Comparison of ENCODE assay signal across 11 cellular contexts in genomic region chr10:13115832-13116793, GRCh38. TPM values are rescaled to one million over a fixed set of nuclear protein-coding genes. Genes with fewer than 3 reads are reported as not detected.
DNase-seq lines count a peak whose midpoint lies in the region; ATAC-seq and TF ChIP-seq lines count a peak whose summit lies in the region.
"Had no signal": no experiment of that assay in that cellular context is flagged by ENCODE, and none has a peak within 500 bp of the region (broad histone marks: within the 10 kb centered on the region; RNA-seq: fewer than 3 reads in every experiment).

No MANE protein-coding gene starts in this region.

- in situ Hi-C loops in transverse colon (cut with MboI; ENCODE audit: low pct_ligation_motif_present in 1 of 4, low pct_unique_long_range_greater_than_20kb in 1 of 4, low sequenced_read_pairs in 3 of 4), result no loop called here

- intact Hi-C loops in left ventricle myocardium superior (cut with micrococcal nuclease), result no loop called here
- intact Hi-C loops in transverse colon (cut with DNase I; ENCODE audit: low total_unique reads), result no loop called here

- H3K27ac ChIP-seq in transverse colon (peak overlapping the region; percentile 72 to 88 (median 85)), tibial nerve (peak overlapping the region in 2 of 4 donors; percentile 25 to 38)
- H3K27ac ChIP-seq: GM23248 had no signal

- DNase-seq in activated T-cell treated with anti-CD3 and anti-CD28 coated beads, Interleukin-2, amount 50 U/mL, for 4 hours, result no peak
- DNase-seq in activated T-cell treated with anti-CD3 and anti-CD28 coated beads, Interleukin-2, amount 50 U/mL, for 1 hour, result no peak
- peak in 3 of 5 experiments; percentile 17 to 71 (median 52) for DNase-seq in T-helper 2 cell
- DNase-seq in left ventricle myocardium superior, result no peak
- peak; percentile 56 for DNase-seq in transverse colon
- DNase-seq in kidney glomerular epithelial cell (lab: John Stamatoyannopoulos, UW), result no peak
- DNase-seq in tibial nerve (ENCODE audit: low spot score in 2 of 2), result no peak
- no peak for DNase-seq in NCI-H146 (lab: John Stamatoyannopoulos, UW)
- DNase-seq: activated gamma-delta T cell treated with Interleukin-2 at 50 U/mL for 16 hours, erythroblast, GM23248 had no signal

- no peaks in the 10 kb centered on the region for H3K9me3 ChIP-seq in transverse colon
- H3K9me3 ChIP-seq in tibial nerve, result no peaks in the 10 kb centered on the region

- WGBS in transverse colon (ENCODE audit: low coverage in 1 of 2), 2 donors, result 0 to 40% methylated on average over 1 to 12 of the region's 12 CpGs
- WGBS in tibial nerve, 2 donors, result 74% methylated on average over 12 of the region's 12 CpGs

- H3K4me3 ChIP-seq in transverse colon (peak overlapping the region in 1 of 4 donors; percentile 1), tibial nerve (no peak overlapping the region)
- H3K4me3 ChIP-seq: GM23248 had no signal

- TF ChIP-seq CTCF in transverse colon (IDR thresholded peaks at IDR 0.05), result no peak
- no peak for TF ChIP-seq CTCF in tibial nerve (IDR thresholded peaks at IDR 0.05)

- H3K27me3 ChIP-seq in transverse colon (no peaks in the 10 kb centered on the region), tibial nerve (no peaks in the 10 kb centered on the region)

- TF ChIP-seq EP300 in transverse colon (IDR thresholded peaks at IDR 0.05; ENCODE audit: low read depth) (no peak), tibial nerve (IDR thresholded peaks at IDR 0.05) (no peak)

- peak overlapping the region; percentile 71 for H3K4me3 Mint-ChIP-seq in activated T-cell treated with anti-CD3 and anti-CD28 coated beads, Interleukin-2, amount 50 U/mL, for 4 hours

- H3K36me3 Mint-ChIP-seq in activated T-cell treated with anti-CD3 and anti-CD28 coated beads, Interleukin-2, amount 50 U/mL, for 4 hours (ENCODE audit: insufficient read depth), result peaks cover 54% of the 10 kb centered on the region

- peaks cover 0 to 55% (median 11%) of the 10 kb centered on the region in 4 donors for H3K36me3 ChIP-seq in transverse colon
- peaks cover 0 to 76% (median 0%) of the 10 kb centered on the region in 3 donors for H3K36me3 ChIP-seq in tibial nerve

- TF ChIP-seq POLR2A in transverse colon (IDR thresholded peaks at IDR 0.05) (no peak), tibial nerve (IDR thresholded peaks at IDR 0.05) (no peak)

- peaks cover 0 to 13% (median 5%) of the 10 kb centered on the region in 4 donors for H3K4me1 ChIP-seq in transverse colon
- H3K4me1 ChIP-seq in tibial nerve, result peaks cover 0 to 22% (median 0%) of the 10 kb centered on the region in 4 donors

- H3K27me3 Mint-ChIP-seq in activated T-cell treated with anti-CD3 and anti-CD28 coated beads, Interleukin-2, amount 50 U/mL, for 4 hours (ENCODE audit: low read depth), result no peaks in the 10 kb centered on the region

- H3K4me1 Mint-ChIP-seq in activated T-cell treated with anti-CD3 and anti-CD28 coated beads, Interleukin-2, amount 50 U/mL, for 4 hours (ENCODE audit: low read depth), result peaks cover 13% of the 10 kb centered on the region

- H3K9me3 Mint-ChIP-seq in activated T-cell treated with anti-CD3 and anti-CD28 coated beads, Interleukin-2, amount 50 U/mL, for 4 hours, result no peaks in the 10 kb centered on the region

- peak; percentile 66 to 83 for ATAC-seq in activated T-cell treated with anti-CD3 and anti-CD28 coated beads, Interleukin-2, amount 50 U/mL, for 4 hours
- peak; percentile 79 for ATAC-seq in left ventricle myocardium superior

RNA-seq across cellular contexts. Expression of gene OPTN, which starts 16.1 kb away (rescaled TPM):
- total RNA-seq in activated T-cell treated with anti-CD3 and anti-CD28 coated beads, Interleukin-2, amount 50 U/mL, for 4 hours, result 10 to 100 TPM; 14.6 to 29.0 (median 16.2) TPM
- total RNA-seq in left ventricle myocardium superior, result 167 TPM
- total RNA-seq in transverse colon, result 10 to 100 TPM; 39.2 to 74.8 (median 66.3) TPM
- 10 to 100 TPM; 62.1 to 81.5 (median 73.7) TPM for total RNA-seq in tibial nerve

RNA-seq across cellular contexts. Expression of gene MCM10, which starts 45.2 kb away (rescaled TPM):
- 10 to 100 TPM; 39.3 to 66.9 (median 55.4) TPM for total RNA-seq in activated T-cell treated with anti-CD3 and anti-CD28 coated beads, Interleukin-2, amount 50 U/mL, for 4 hours
- 0.30 TPM for total RNA-seq in left ventricle myocardium superior
- under 1 TPM; 0.41 to 0.75 (median 0.62) TPM for total RNA-seq in transverse colon
- total RNA-seq in tibial nerve, result under 1 TPM in 1 of 4 donors, not detected in 3; 0.22 TPM

Comparison
In these comparisons a context has a peak if more than half of its experiments do, and no peak if none do; other contexts are left out.
1. DNase-seq: peak in T-helper 2 cell (3 of 5) and transverse colon (single experiment); none in activated T-cell treated with anti-CD3 and anti-CD28 coated beads, Interleukin-2, amount 50 U/mL, for 4 hours (single experiment), activated T-cell treated with anti-CD3 and anti-CD28 coated beads, Interleukin-2, amount 50 U/mL, for 1 hour (single experiment), left ventricle myocardium superior (single experiment), kidney glomerular epithelial cell (single experiment), tibial nerve (0 of 2) and NCI-H146 (single experiment).
2. RNA of gene MCM10, which starts 45.2 kb away (total RNA-seq): 39.3 to 66.9 TPM in activated T-cell treated with anti-CD3 and anti-CD28 coated beads, Interleukin-2, amount 50 U/mL, for 4 hours; 0.41 to 0.75 TPM in transverse colon, 0.30 TPM in left ventricle myocardium superior (single experiment) and 0.22 TPM in tibial nerve; every median in the first group is over 10 times any median in the second.